Comparison of ENCODE assay signal across 25 cellular contexts in genomic region chr6:166839006-166839405, GRCh38.
"Had no signal": no experiment of that assay in that cellular context is flagged by ENCODE, and none has a peak within 500 bp of the region (broad histone marks: within the 10 kb centered on the region; RNA-seq: fewer than 3 reads in every experiment).

No MANE protein-coding gene starts in this region.

- ATAC-seq: activated CD4-positive, CD25-positive, alpha-beta regulatory T cell treated with anti-CD3 and anti-CD28 coated beads, Interleukin-2, amount 50 U/mL, for 24 hours; activated CD8-positive, alpha-beta T cell treated with anti-CD3 and anti-CD28 coated beads for 36 hours; activated T-cell treated with anti-CD3 and anti-CD28 coated beads, Interleukin-2, amount 50 U/mL, for 4 hours; activated T-helper 17 cell treated with anti-CD3 and anti-CD28 coated beads, Interleukin-2, amount 50 U/mL, for 72 hours; foreskin keratinocyte; gastroesophageal sphincter had no signal

- H3K36me3 ChIP-seq: brain microvascular endothelial cell, esophagus muscularis mucosa, gastroesophageal sphincter, heart right ventricle, WERI-Rb-1 had no signal

- H3K9me3 ChIP-seq: esophagus muscularis mucosa, gastroesophageal sphincter had no signal

- H3K27me3 ChIP-seq: brain microvascular endothelial cell, dorsolateral prefrontal cortex, esophagus muscularis mucosa, foreskin keratinocyte, gastroesophageal sphincter had no signal

- H3K27ac ChIP-seq: brain microvascular endothelial cell, coronary artery, esophagus muscularis mucosa, foreskin keratinocyte, gastroesophageal sphincter, heart right ventricle, WERI-Rb-1 had no signal

- H3K4me1 ChIP-seq: foreskin keratinocyte had no signal

- H3K4me3 ChIP-seq: coronary artery, dorsolateral prefrontal cortex, esophagus muscularis mucosa, gastroesophageal sphincter, heart right ventricle had no signal

- DNase-seq: activated B cell treated with CpG ODN at 0.5 μM for 24 hours; activated CD4-positive, alpha-beta T cell treated with anti-CD3 and anti-CD28 coated beads for 48 hours; activated CD4-positive, alpha-beta T cell treated with anti-CD3 and anti-CD28 coated beads, Interleukin-2, amount 50 U/mL, for 1 hour; activated CD4-positive, alpha-beta T cell treated with anti-CD3 and anti-CD28 coated beads, Interleukin-2, amount 50 U/mL, for 48 hours; activated CD8-positive, alpha-beta memory T cell treated with anti-CD3 and anti-CD28 coated beads for 24 hours; activated CD8-positive, alpha-beta T cell treated with anti-CD3 and anti-CD28 coated beads for 36 hours; activated effector memory CD4-positive, alpha-beta T cell treated with Interleukin-2 at 50 U/mL for 16 hours; activated gamma-delta T cell treated with Interleukin-2 at 50 U/mL for 16 hours; activated naive CD4-positive, alpha-beta T cell treated with anti-CD3 and anti-CD28 coated beads, Interleukin-2, amount 50 U/mL, for 16 hours; activated naive CD4-positive, alpha-beta T cell treated with Interleukin-2 at 50 U/mL for 16 hours; activated T-cell treated with anti-CD3 and anti-CD28 coated beads, Interleukin-2, amount 50 U/mL, for 4 hours; amniotic stem cell; brain microvascular endothelial cell; dorsolateral prefrontal cortex; effector memory CD4-positive, alpha-beta T cell; endodermal cell; foreskin keratinocyte; T1000; WERI-Rb-1 had no signal
